8 cellular contexts compared by ENCODE assay signal in the genomic region with DNA sequence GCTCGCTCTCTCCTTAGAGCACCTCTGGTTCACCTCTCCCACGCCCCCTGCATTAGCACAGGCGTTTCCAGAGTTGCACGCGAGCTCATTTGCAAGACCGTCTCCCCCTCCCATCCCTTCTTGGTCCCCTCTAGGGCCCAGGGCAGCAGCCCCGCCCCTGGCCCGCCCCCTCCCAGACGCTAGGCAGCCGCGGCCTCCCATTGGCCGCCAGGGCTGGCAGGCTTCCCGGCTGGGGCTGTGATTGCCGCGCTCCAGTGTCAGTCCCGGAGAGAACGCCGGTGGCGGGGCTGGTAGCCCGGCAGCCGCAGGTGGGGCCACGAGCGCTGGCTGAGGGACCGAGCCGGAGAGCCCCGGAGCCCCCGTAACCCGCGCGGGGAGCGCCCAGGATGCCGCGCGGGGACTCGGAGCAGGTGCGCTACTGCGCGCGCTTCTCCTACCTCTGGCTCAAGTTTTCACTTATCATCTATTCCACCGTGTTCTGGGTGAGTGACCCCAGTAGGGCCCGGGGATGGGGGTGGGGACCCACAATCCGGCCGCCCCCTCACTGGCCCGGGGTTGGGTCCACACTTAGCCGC. TPM values are rescaled to one million over a fixed set of nuclear protein-coding genes. Genes with fewer than 3 reads are reported as not detected.
DNase-seq lines count a peak whose midpoint lies in the region; ATAC-seq and TF ChIP-seq lines count a peak whose summit lies in the region.

Gene TSPAN15, plus strand, starts transcription at position 257 of the 575 bp plus-strand sequence. Its CDS starts 130 bp downstream, at position 387.

- CTCF ChIA-PET in OCI-LY7 (lab: Charles Lee; ENCODE audit: unreplicated experiment), result no interaction called here

- H2AFZ ChIP-seq in OCI-LY7 (ENCODE audit: low read length), result peak within 1 kb of the TSS; percentile 87; the same call in 1 of the 2 replicates

- no peaks in the 10 kb centered on the region for H3K27me3 ChIP-seq in esophagus (ENCODE audit: control insufficient read depth in 1 of 2, insufficient read depth in 2 of 2, low read length in 2 of 2)

- H3K9me3 ChIP-seq in OCI-LY7 (ENCODE audit: low read length), result no peaks in the 10 kb centered on the region
- no peaks in the 10 kb centered on the region for H3K9me3 ChIP-seq in esophagus (ENCODE audit: control insufficient read depth in 2 of 2, insufficient read depth in 1 of 2, low read depth in 1 of 2, low read length in 1 of 2)

- intact Hi-C loops in OCI-LY7 (cut with micrococcal nuclease; ENCODE audit: unreplicated experiment), result no loop called here

- H3K36me3 ChIP-seq in OCI-LY7 (ENCODE audit: insufficient read depth, low read length) (no peaks in the 10 kb centered on the region), esophagus (ENCODE audit: control insufficient read depth in 2 of 2, insufficient read depth in 2 of 2, low read length in 1 of 2) (no peaks in the 10 kb centered on the region)

- DNase-seq in AG08396 (ENCODE audit: low spot score) (peak; percentile 85), HPDE6-E6E7 (ENCODE audit: extremely low spot score) (peak; percentile 77), OCI-LY7 (ENCODE audit: low spot score) (peak; percentile 79), mucosa of gallbladder (ENCODE audit: low spot score) (peak; percentile 92)
- peak; percentile 83 for DNase-seq in activated T-cell treated with anti-CD3 and anti-CD28 coated beads, Interleukin-2, amount 50 U/mL, for 1 hour
- DNase-seq in stimulated activated CD8-positive, alpha-beta memory T cell treated with anti-CD3 and anti-CD28 coated beads, Interleukin-2, amount 100 ng/mL, for 48 hours (ENCODE audit: low read depth in 2 of 2), result peak; percentile 60 to 66

- TF ChIP-seq CTCF in OCI-LY7 (conservative IDR thresholded peaks at IDR 0.05; ENCODE audit: low read length), result no peak

- peak; percentile 82 for ATAC-seq in GM19372 (IDR thresholded peaks at IDR 0.05; ENCODE audit: low read depth, unreplicated experiment)

- H3K27ac ChIP-seq in OCI-LY7 (ENCODE audit: low read depth, low read length, poor library complexity, severe bottlenecking) (no peak within 1 kb of the TSS), esophagus (ENCODE audit: low read depth in 2 of 2, low read length in 1 of 2) (peak within 1 kb of the TSS; percentile 69 to 91)

- BruUV-seq in OCI-LY7 (replicated peaks; lab: Mats Ljungman, UMichigan), result no TSS peak

- no peaks in the 10 kb centered on the region for H4K20me1 ChIP-seq in OCI-LY7 (ENCODE audit: insufficient read depth, low read length)

- H3K79me2 ChIP-seq in OCI-LY7 (ENCODE audit: insufficient read depth, low read depth, low read length), result no peaks in the 10 kb centered on the region

- WGBS in esophagus, 2 donors, result 1% methylated on average over 32 to 45 of the region's 45 CpGs

- no peaks in the 10 kb centered on the region for H3K9me2 ChIP-seq in OCI-LY7 (ENCODE audit: insufficient read depth, low read length)

- POLR2A ChIA-PET in OCI-LY7 (lab: Charles Lee), result no interaction called here

- H3K4me1 ChIP-seq in OCI-LY7 (ENCODE audit: insufficient read depth, low read length, poor library complexity, severe bottlenecking) (peaks cover 10% of the 10 kb centered on the region), esophagus (ENCODE audit: control insufficient read depth in 2 of 2, insufficient read depth in 2 of 2, low read length in 1 of 2) (peaks cover 7 to 21% of the 10 kb centered on the region in 2 donors)

- H3K4me2 ChIP-seq in OCI-LY7 (ENCODE audit: low read length), result peak within 1 kb of the TSS; percentile 83

- H3K4me3 ChIP-seq in OCI-LY7 (ENCODE audit: low read depth, low read length, poor library complexity, severe bottlenecking) (peak within 1 kb of the TSS; percentile 70), esophagus (ENCODE audit: low read depth in 1 of 2, low read length in 2 of 2) (peak within 1 kb of the TSS; percentile 64 to 67)

RNA-seq across cellular contexts. Expression of gene TSPAN15, which starts in this region (rescaled TPM):
- 1.9 and 2.4 TPM in 2 replicates for total RNA-seq in OCI-LY7 (2014; rRNA removed; shearing (Covaris generic))
- total RNA-seq in OCI-LY7 (2022) (3.1 and 4.0 TPM in 2 replicates), mucosa of gallbladder (108 TPM)
- 10 to 100 TPM in 1 of 2 donors, 1 to 10 TPM in 1; 8.0 to 23.8 TPM for polyA plus RNA-seq in esophagus

Comparison
In these comparisons a context has a peak if more than half of its experiments do, and no peak if none do; other contexts are left out.
1. RNA of gene TSPAN15 (total RNA-seq): 108 TPM in mucosa of gallbladder (single experiment); 1.9 to 4.0 TPM in OCI-LY7; every median in the first group is over 10 times any median in the second.
2. Peak in every context shown above with its lines, with median percentiles within 50 percentile points of each other: DNase-seq.